1 cellular context compared by ENCODE assay signal in genomic region chr5:43039468-43040286, GRCh38.
TF ChIP-seq lines count a peak whose summit lies in the region.

No MANE protein-coding gene starts in this region.

TF ChIP-seq in K562, 482 proteins besides CTCF, POLR2A, EP300 and RAD21 (continued from another document and continues in another):
- TF ChIP-seq POLR2AphosphoS5 (IDR thresholded peaks at IDR 0.05; ENCODE audit: control insufficient read depth, insufficient read depth, low read depth, low read length) (0 out of 2 replicates have a peak, but pooled peaks have one; percentile 43), WHSC1 (IDR thresholded peaks at IDR 0.05; ENCODE audit: low read length) (no peak), ZNF217 (CRISPR knock-in tag; IDR thresholded peaks at IDR 0.05) (no peak), ZBTB7A (IDR thresholded peaks at IDR 0.05; ENCODE audit: borderline replicate concordance, control insufficient read depth, low read depth, low read length) (no peak), ZNF24 (IDR thresholded peaks at IDR 0.05) (no peak; the same call in 1 of the 2 replicates), RBM34 (IDR thresholded peaks at IDR 0.05; ENCODE audit: borderline replicate concordance, insufficient read depth, low read length) (no peak), CBFA2T2 (conservative IDR thresholded peaks at IDR 0.05) (no peak; the same call in 1 of the 2 replicates), TRIM24 (IDR thresholded peaks at IDR 0.05) (no peak), NCOA6 (IDR thresholded peaks at IDR 0.05) (no peak), JUND (IDR thresholded peaks at IDR 0.05; ENCODE audit: borderline replicate concordance, low read depth, low read length) (peak; percentile 32; the same call in 1 of the 2 replicates), JUND (tag; IDR thresholded peaks at IDR 0.05; ENCODE audit: borderline replicate concordance, low read depth, low read length) (no peak; the same call in 1 of the 3 replicates), RBM17 (IDR thresholded peaks at IDR 0.05; ENCODE audit: borderline replicate concordance, low read depth, low read length) (no peak), ESRRB (CRISPR knock-in tag; IDR thresholded peaks at IDR 0.05; ENCODE audit: borderline replicate concordance) (0 out of 2 replicates have a peak, but pooled peaks have one; percentile 8), ZNF263 (CRISPR knock-in tag; IDR thresholded peaks at IDR 0.05; ENCODE audit: borderline replicate concordance) (no peak), NR2F6 (CRISPR knock-in tag; IDR thresholded peaks at IDR 0.05) (no peak), MCM2 (IDR thresholded peaks at IDR 0.05; ENCODE audit: low read depth) (no peak), CAMTA2 (CRISPR knock-in tag; conservative IDR thresholded peaks at IDR 0.05) (no peak), PBX2 (CRISPR knock-in tag; IDR thresholded peaks at IDR 0.05; ENCODE audit: low read depth) (no peak), PBX2 (tag; conservative IDR thresholded peaks at IDR 0.05; ENCODE audit: low read depth) (no peak), BRF1 (IDR thresholded peaks at IDR 0.05; ENCODE audit: borderline replicate concordance, extremely low read depth, insufficient read length) (no peak), NR2C2 (CRISPR knock-in tag; IDR thresholded peaks at IDR 0.05) (no peak), NR2C2 (tag; IDR thresholded peaks at IDR 0.05) (no peak), PML (IDR thresholded peaks at IDR 0.05; ENCODE audit: low read length) (no peak), MAZ (CRISPR knock-in tag; conservative IDR thresholded peaks at IDR 0.05 in 1 of 2, IDR thresholded peaks at IDR 0.05 in 1 of 2) (peak in 1 of 2 experiments; percentile 49; a peak in 3 of 4 replicates), HDAC8 (tag; IDR thresholded peaks at IDR 0.05) (no peak), CREBBP (IDR thresholded peaks at IDR 0.05; ENCODE audit: low read depth, low read length) (no peak), ZSCAN29 (IDR thresholded peaks at IDR 0.05) (peak; percentile 55), CEBPZ (IDR thresholded peaks at IDR 0.05; ENCODE audit: borderline replicate concordance, low read depth, low read length) (no peak), KLF16 (IDR thresholded peaks at IDR 0.05) (no peak), SMAD4 (CRISPR knock-in tag; conservative IDR thresholded peaks at IDR 0.05) (peak; percentile 66; the same call in 1 of the 2 replicates), RBBP5 (IDR thresholded peaks at IDR 0.05; ENCODE audit: borderline replicate concordance, insufficient read depth, low read length, poor library complexity, severe bottlenecking) (peak; percentile 76), HES1 (IDR thresholded peaks at IDR 0.05; ENCODE audit: low read depth) (no peak), PATZ1 (CRISPR knock-in tag; IDR thresholded peaks at IDR 0.05; ENCODE audit: borderline replicate concordance) (no peak), RB1 (IDR thresholded peaks at IDR 0.05; ENCODE audit: low read depth) (0 out of 2 replicates have a peak, but pooled peaks have one; percentile 67), RERE (CRISPR knock-in tag; IDR thresholded peaks at IDR 0.05; ENCODE audit: borderline replicate concordance) (no peak), ZNF224 (CRISPR knock-in tag; IDR thresholded peaks at IDR 0.05) (no peak), RFX7 (CRISPR knock-in tag; IDR thresholded peaks at IDR 0.05) (no peak), FUS (optimal IDR thresholded peaks at IDR 0.05; ENCODE audit: low read depth, low read length) (no peak), STAT5A (IDR thresholded peaks at IDR 0.05; ENCODE audit: borderline replicate concordance, low read length) (no peak), RCOR1 (IDR thresholded peaks at IDR 0.05; ENCODE audit: borderline replicate concordance in 1 of 2, low read depth in 2 of 2, low read length in 2 of 2) (peak in 1 of 2 experiments; percentile 79; a peak in 1 of 4 replicates), TBL1XR1 (IDR thresholded peaks at IDR 0.05; ENCODE audit: low read length in 2 of 2) (peak in 1 of 2 experiments; percentile 55; a peak in 1 of 4 replicates), BRCA1 (IDR thresholded peaks at IDR 0.05) (no peak), BRCA1 (CRISPR knock-in tag; IDR thresholded peaks at IDR 0.05) (no peak), PHTF2 (CRISPR knock-in tag; IDR thresholded peaks at IDR 0.05) (no peak), NELFE (IDR thresholded peaks at IDR 0.05; ENCODE audit: insufficient read depth, insufficient read length) (no peak), ZBTB26 (CRISPR knock-in tag; IDR thresholded peaks at IDR 0.05) (no peak), FOSL1 (tag; conservative IDR thresholded peaks at IDR 0.05) (no peak), ZNF124 (CRISPR knock-in tag; IDR thresholded peaks at IDR 0.05) (no peak), MTF1 (CRISPR knock-in tag; IDR thresholded peaks at IDR 0.05; ENCODE audit: borderline replicate concordance) (no peak), HEY1 (CRISPR knock-in tag; IDR thresholded peaks at IDR 0.05; ENCODE audit: borderline replicate concordance) (peak; percentile 34; the same call in 1 of the 2 replicates), BRF2 (IDR thresholded peaks at IDR 0.05; ENCODE audit: borderline replicate concordance, insufficient read depth, insufficient read length) (no peak), NR3C1 (CRISPR knock-in tag; IDR thresholded peaks at IDR 0.05) (no peak), ZNF740 (CRISPR knock-in tag; IDR thresholded peaks at IDR 0.05) (no peak), ZNF740 (tag; IDR thresholded peaks at IDR 0.05) (no peak)
